ENCODE assay signal across 12 cellular contexts in the genomic region with DNA sequence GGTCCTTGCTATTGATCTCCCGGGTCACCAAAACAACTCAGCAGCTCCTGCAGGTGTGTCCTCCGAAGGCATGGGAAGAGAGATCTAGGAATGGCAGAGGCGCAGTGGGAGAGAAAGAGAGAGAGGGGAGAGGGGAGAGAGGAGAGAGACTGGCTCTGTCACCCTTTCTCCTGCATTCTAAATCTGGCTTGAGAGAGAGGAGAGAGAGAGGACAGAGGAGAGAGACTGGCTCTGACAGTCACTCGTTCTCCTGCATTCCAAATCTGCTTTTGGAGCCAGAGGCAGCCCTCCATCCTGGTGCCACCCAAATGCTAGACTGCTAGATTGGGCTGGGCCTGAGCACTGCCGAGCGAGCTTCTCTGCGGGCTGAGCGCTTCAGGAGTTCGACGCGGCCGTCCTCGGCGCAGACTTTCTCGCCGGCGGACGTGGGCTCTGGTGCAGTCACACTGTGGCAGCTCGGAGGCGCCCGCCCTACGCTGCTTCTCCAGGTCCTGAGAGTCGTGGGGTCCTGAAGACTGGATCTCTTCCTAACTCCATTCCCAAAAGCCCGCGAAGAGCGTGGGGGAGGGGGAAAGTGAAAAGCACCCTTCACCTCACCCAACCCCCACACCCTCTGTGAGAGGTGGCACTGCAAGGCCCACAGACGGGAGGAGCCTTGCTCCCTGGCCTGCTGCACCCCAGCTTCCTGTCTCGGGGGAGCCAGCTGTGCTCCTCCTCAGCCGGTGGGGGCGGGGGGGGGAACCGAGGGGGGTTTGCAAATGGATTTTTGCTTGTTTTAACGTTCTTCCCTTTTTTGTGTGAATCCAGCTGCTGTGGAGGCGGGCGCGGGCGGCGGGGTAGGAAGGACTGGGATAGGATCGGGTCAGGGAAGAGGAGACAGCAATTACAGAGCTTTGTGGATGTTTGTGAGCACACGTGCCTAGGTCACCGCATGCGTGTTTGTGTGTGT.
A peak's percentile ranks its signal among the peaks of the same experiment; 100 is the strongest.
DNase-seq lines count a peak whose midpoint lies in the region; ATAC-seq and TF ChIP-seq lines count a peak whose summit lies in the region.
"Had no signal": no experiment of that assay in that cellular context is flagged by ENCODE, and none has a peak within 500 bp of the region (broad histone marks: within the 10 kb centered on the region; RNA-seq: fewer than 3 reads in every experiment).

No MANE protein-coding gene starts in this region.

- H3K27ac ChIP-seq in HUES64 (ENCODE audit: low read depth, low read length) (no peak overlapping the region), cardiac muscle cell (peak overlapping the region; percentile 88), psoas muscle (no peak overlapping the region)
- H3K27ac ChIP-seq: adrenal gland, VCaP had no signal

- no peaks in the 10 kb centered on the region for H3K9me3 ChIP-seq in HUES64 (ENCODE audit: insufficient read depth, low read depth, low read length)
- H3K9me3 ChIP-seq in cardiac muscle cell (ENCODE audit: low read depth), result no peaks in the 10 kb centered on the region
- H3K9me3 ChIP-seq in psoas muscle, result no peaks in the 10 kb centered on the region
- H3K9me3 ChIP-seq: adrenal gland had no signal

- H3K4me3 ChIP-seq in HUES64 (ENCODE audit: low read length) (peak overlapping the region; percentile 57), cardiac muscle cell (peak overlapping the region; percentile 28), psoas muscle (peak overlapping the region; percentile 48)
- H3K4me3 ChIP-seq: adrenal gland had no signal

- H3K27me3 ChIP-seq in HUES64 (ENCODE audit: insufficient read depth, low read length) (peaks cover 78% of the 10 kb centered on the region), cardiac muscle cell (no peaks in the 10 kb centered on the region), psoas muscle (ENCODE audit: insufficient read depth in 3 of 3, low read length in 2 of 3) (peaks cover 9 to 59% (median 30%) of the 10 kb centered on the region in 3 donors)

- H3K9ac ChIP-seq in HUES64 (ENCODE audit: low read depth, low read length), result peak overlapping the region; percentile 21; the same call in 1 of the 2 replicates

- WGBS in HUES64, result 2% methylated on average over 38 of the region's 41 CpGs
- WGBS in psoas muscle, 3 donors, result 12 to 17% (median 17%) methylated on average over 31 to 41 of the region's 41 CpGs

- H3K36me3 ChIP-seq in HUES64 (ENCODE audit: insufficient read depth, low read length), result no peaks in the 10 kb centered on the region
- no peaks in the 10 kb centered on the region for H3K36me3 ChIP-seq in cardiac muscle cell
- H3K36me3 ChIP-seq in psoas muscle (ENCODE audit: insufficient read depth in 1 of 2, low read depth in 1 of 2), result no peaks in the 10 kb centered on the region
- H3K36me3 ChIP-seq: adrenal gland had no signal

- H3K4me1 ChIP-seq in HUES64 (ENCODE audit: insufficient read depth, low read length) (peaks cover 39% of the 10 kb centered on the region), cardiac muscle cell (ENCODE audit: low read depth) (peaks cover 73% of the 10 kb centered on the region), psoas muscle (peaks cover 15% of the 10 kb centered on the region)
- H3K4me1 ChIP-seq: adrenal gland had no signal

- peak; percentile 17 for TF ChIP-seq POLR2A in GM19099 (IDR thresholded peaks at IDR 0.05; ENCODE audit: extremely low read depth, insufficient read length, low read depth)

- intact Hi-C loops in psoas muscle (cut with DNase I), result loop anchor here in 1 of 2 donors (1.0 kb wide), 1 partner anchor 13 kb away; no protein-coding TSS in a partner anchor
- intact Hi-C loops in head of caudate nucleus (cut with DNase I), result no loop called here

- DNase-seq in cardiac muscle cell (ENCODE audit: low read depth in 1 of 2, low spot score in 1 of 2) (peak in 1 of 2 donors; percentile 68), psoas muscle (peak in 1 of 2 donors; percentile 40), NCI-H1436 (lab: John Stamatoyannopoulos, UW) (no peak), head of caudate nucleus (no peak), AG08396 (ENCODE audit: low spot score) (no peak)
- DNase-seq: adrenal gland, foreskin melanocyte, HFFc6 had no signal

- peak in 3 of 4 donors; percentile 28 to 56 (median 31) for ATAC-seq in psoas muscle
- no peak for ATAC-seq in HG03469 (IDR thresholded peaks at IDR 0.05; ENCODE audit: unreplicated experiment)

- no peak for TF ChIP-seq CTCF in cardiac muscle cell (IDR thresholded peaks at IDR 0.05; ENCODE audit: low read depth, low read length)
- no peak for TF ChIP-seq CTCF in psoas muscle (IDR thresholded peaks at IDR 0.05)
